Comparison of ENCODE assay signal across 14 cellular contexts in genomic region chr9:12759767-12760166, GRCh38. TPM values are rescaled to one million over a fixed set of nuclear protein-coding genes. Genes with fewer than 3 reads are reported as not detected.
DNase-seq lines count a peak whose midpoint lies in the region; ATAC-seq and TF ChIP-seq lines count a peak whose summit lies in the region.
"Had no signal": no experiment of that assay in that cellular context is flagged by ENCODE, and none has a peak within 500 bp of the region (broad histone marks: within the 10 kb centered on the region; RNA-seq: fewer than 3 reads in every experiment).

No MANE protein-coding gene starts in this region.

- H3K27me3 ChIP-seq in breast epithelium (no peaks in the 10 kb centered on the region), mammary epithelial cell (ENCODE audit: insufficient read depth, low read length) (no peaks in the 10 kb centered on the region), left lung (no peaks in the 10 kb centered on the region), upper lobe of left lung (no peaks in the 10 kb centered on the region)
- H3K27me3 ChIP-seq: adrenal gland, uterus had no signal

- CTCF ChIA-PET in MCF 10A (lab: Yijun Ruan, JAX) (no interaction called here), mammary epithelial cell (lab: Charles Lee; ENCODE audit: low non-redundant PET) (no interaction called here), GM10248 (lab: Yijun Ruan, JAX) (interaction anchor here (0.9 to 1.1 kb wide), 2 partner anchors 16 to 60 kb away, joined by 3 read pairs; no protein-coding TSS in a partner anchor)

- H3K27ac ChIP-seq in breast epithelium = no peak overlapping the region
- no peak overlapping the region for H3K27ac ChIP-seq in mammary epithelial cell (ENCODE audit: insufficient read depth, low read depth, low read length)
- peak overlapping the region in 1 of 2 donors; percentile 39 for H3K27ac ChIP-seq in left lung
- H3K27ac ChIP-seq in upper lobe of left lung = peak overlapping the region in 2 of 4 donors; percentile 30 to 31
- H3K27ac ChIP-seq: adrenal gland, HL-60, skin epidermis, uterus, WERI-Rb-1 had no signal

- peak overlapping the region; percentile 78 for H3K27ac Mint-ChIP-seq in MCF 10A (ENCODE audit: low read depth, unreplicated experiment)
- H3K27ac Mint-ChIP-seq: natural killer cell treated with Interleukin-12 subunit alpha and Interleukin-12 subunit beta and Interleukin-15 and Interleukin-18, amount 100 ng/mL, for 72 hours had no signal

- H3K4me3 ChIP-seq in breast epithelium (no peak overlapping the region), mammary epithelial cell (replicated peaks in 1 of 3; ENCODE audit: insufficient read depth in 1 of 3, low read depth in 2 of 3, low read length in 3 of 3) (no peak overlapping the region), left lung (no peak overlapping the region), upper lobe of left lung (no peak overlapping the region)
- H3K4me3 ChIP-seq: adrenal gland, skin epidermis, uterus had no signal

- no peaks in the 10 kb centered on the region for H3K4me1 ChIP-seq in breast epithelium
- no peaks in the 10 kb centered on the region for H3K4me1 ChIP-seq in mammary epithelial cell (ENCODE audit: insufficient read depth, low read length)
- H3K4me1 ChIP-seq in left lung = peaks cover 0 to 4% of the 10 kb centered on the region in 2 donors
- H3K4me1 ChIP-seq in upper lobe of left lung = peaks cover 0 to 5% (median 0%) of the 10 kb centered on the region in 4 donors
- H3K4me1 ChIP-seq: adrenal gland, uterus had no signal

- H3K27me3 Mint-ChIP-seq in MCF 10A (ENCODE audit: insufficient read depth, unreplicated experiment) = no peaks in the 10 kb centered on the region
- H3K27me3 Mint-ChIP-seq: natural killer cell treated with Interleukin-12 subunit alpha and Interleukin-12 subunit beta and Interleukin-15 and Interleukin-18, amount 100 ng/mL, for 72 hours had no signal

- no TSS peak for BruUV-seq in MCF 10A (replicated peaks; lab: Mats Ljungman, UMichigan)
- no TSS peak for BruUV-seq in mammary epithelial cell (replicated peaks; lab: Mats Ljungman, UMichigan)

- POLR2A ChIA-PET in MCF 10A (lab: Yijun Ruan, JAX) (interaction anchor here (0.6 to 1.4 kb wide), 4 partner anchors 11 to 1259 kb away, joined by 3 to 7 read pairs (median 4); no protein-coding TSS in a partner anchor), GM10248 (lab: Yijun Ruan, JAX) (no interaction called here)

- no peaks in the 10 kb centered on the region for H3K9me3 Mint-ChIP-seq in MCF 10A (ENCODE audit: unreplicated experiment)

- no peaks in the 10 kb centered on the region for H3K79me2 ChIP-seq in mammary epithelial cell (ENCODE audit: insufficient read depth, low read length)

- no peaks in the 10 kb centered on the region for H3K9me3 ChIP-seq in breast epithelium
- no peaks in the 10 kb centered on the region for H3K9me3 ChIP-seq in mammary epithelial cell (replicated peaks; ENCODE audit: insufficient read depth, low read length)
- no peaks in the 10 kb centered on the region for H3K9me3 ChIP-seq in left lung
- no peaks in the 10 kb centered on the region for H3K9me3 ChIP-seq in upper lobe of left lung
- H3K9me3 ChIP-seq: adrenal gland, uterus had no signal

- intact Hi-C loops in MCF 10A (cut with micrococcal nuclease) = no loop called here
- intact Hi-C loops in breast epithelium (cut with DNase I; ENCODE audit: low total_unique reads) = no loop called here
- intact Hi-C loops in mammary epithelial cell (cut with micrococcal nuclease) = no loop called here
- intact Hi-C loops in left lung (cut with DNase I) = no loop called here

- H3K9ac ChIP-seq in mammary epithelial cell (ENCODE audit: insufficient read depth, low read length) = no peak overlapping the region

- no peak overlapping the region for H2AFZ ChIP-seq in mammary epithelial cell (ENCODE audit: low read depth, low read length)

- peaks cover 9% of the 10 kb centered on the region for H3K4me1 Mint-ChIP-seq in MCF 10A (ENCODE audit: insufficient read depth, unreplicated experiment)

- peak in 1 of 4 donors; percentile 88 for TF ChIP-seq EP300 in upper lobe of left lung (IDR thresholded peaks at IDR 0.05)

- H3K4me3 Mint-ChIP-seq in MCF 10A (ENCODE audit: unreplicated experiment) = no peak overlapping the region
- H3K4me3 Mint-ChIP-seq: natural killer cell treated with Interleukin-12 subunit alpha and Interleukin-12 subunit beta and Interleukin-15 and Interleukin-18, amount 100 ng/mL, for 72 hours had no signal

- TF ChIP-seq CTCF in MCF 10A (IDR thresholded peaks at IDR 0.05; ENCODE audit: unreplicated experiment) = no peak
- TF ChIP-seq CTCF in breast epithelium (IDR thresholded peaks at IDR 0.05) = no peak
- TF ChIP-seq CTCF in mammary epithelial cell (conservative IDR thresholded peaks at IDR 0.05 in 1 of 2, IDR thresholded peaks at IDR 0.05 in 1 of 2; ENCODE audit: extremely low read depth in 1 of 2, insufficient read depth in 1 of 2, low read depth in 1 of 2, low read length in 2 of 2) = no peak
- TF ChIP-seq CTCF in left lung (IDR thresholded peaks at IDR 0.05) = no peak
- TF ChIP-seq CTCF in upper lobe of left lung (IDR thresholded peaks at IDR 0.05) = no peak
- TF ChIP-seq CTCF in GM10248 (IDR thresholded peaks at IDR 0.05; ENCODE audit: control extremely low read depth, extremely low read depth, low read depth, missing control alignments) = no peak

- DNase-seq in MCF 10A (ENCODE audit: unreplicated experiment) (peak; percentile 44), breast epithelium (ENCODE audit: low spot score in 2 of 2) (no peak), mammary epithelial cell (peak; percentile 42), left lung (no peak), upper lobe of left lung (no peak), COLO668 (lab: John Stamatoyannopoulos, UW; ENCODE audit: unreplicated experiment) (no peak), GM10248 (ENCODE audit: extremely low spot score) (no peak)
- DNase-seq: adrenal gland, uterus, WERI-Rb-1 had no signal

- WGBS in mammary epithelial cell (ENCODE audit: low coverage, missing lambda C conversion rate) = 80% methylated on average over 1 of the region's 1 CpG
- WGBS in upper lobe of left lung, 2 donors = 35 to 45% methylated on average over 1 of the region's 1 CpG

- no peaks in the 10 kb centered on the region for H3K36me3 ChIP-seq in breast epithelium
- no peaks in the 10 kb centered on the region for H3K36me3 ChIP-seq in mammary epithelial cell (ENCODE audit: insufficient read depth, low read length)
- H3K36me3 ChIP-seq in left lung = no peaks in the 10 kb centered on the region
- H3K36me3 ChIP-seq in upper lobe of left lung = no peaks in the 10 kb centered on the region
- H3K36me3 ChIP-seq: adrenal gland, uterus, WERI-Rb-1 had no signal

- dilution Hi-C loops in mammary epithelial cell (cut with HindIII; ENCODE audit: low sequenced_read_pairs) = no loop called here

- in situ Hi-C loops in mammary epithelial cell (cut with MboI; ENCODE audit: low sequenced_read_pairs in 2 of 2) = no loop called here

- no peaks in the 10 kb centered on the region for H4K20me1 ChIP-seq in mammary epithelial cell (ENCODE audit: insufficient read depth, low read length)

- peaks cover 12% of the 10 kb centered on the region for H3K36me3 Mint-ChIP-seq in MCF 10A (ENCODE audit: insufficient read depth, unreplicated experiment)
- H3K36me3 Mint-ChIP-seq: natural killer cell treated with Interleukin-12 subunit alpha and Interleukin-12 subunit beta and Interleukin-15 and Interleukin-18, amount 100 ng/mL, for 72 hours had no signal

- no peak overlapping the region for H3K4me2 ChIP-seq in mammary epithelial cell (ENCODE audit: insufficient read depth, low read depth, low read length)

- ATAC-seq in left lung = peak; percentile 95
- ATAC-seq in upper lobe of left lung (ENCODE audit: low FRiP score in 2 of 2) = peak; percentile 39 to 65
- no peak for ATAC-seq in GM18870 (IDR thresholded peaks at IDR 0.05; ENCODE audit: unreplicated experiment)
- ATAC-seq: natural killer cell treated with Interleukin-12 subunit alpha and Interleukin-12 subunit beta and Interleukin-15 and Interleukin-18, amount 100 ng/mL, for 72 hours had no signal

- TF ChIP-seq POLR2A in breast epithelium (IDR thresholded peaks at IDR 0.05) (no peak), upper lobe of left lung (IDR thresholded peaks at IDR 0.05) (no peak)

RNA-seq across cellular contexts. Expression of gene LURAP1L, which starts 15.1 kb away (rescaled TPM):
- 59.2 and 80.4 TPM in 2 replicates for total RNA-seq in MCF 10A (2022)
- 10 to 100 TPM; 12.3 to 25.2 (median 24.1) TPM for total RNA-seq in breast epithelium
- total RNA-seq in mammary epithelial cell = 10 to 100 TPM; 52.9 to 57.8 TPM
- 16.6 TPM for polyA plus RNA-seq in mammary epithelial cell
- 20.7 TPM for polyA minus RNA-seq in mammary epithelial cell
- total RNA-seq in left lung = 10 to 100 TPM; 37.7 to 37.8 TPM
- 10 to 100 TPM; 25.4 to 59.7 (median 33.6) TPM for total RNA-seq in upper lobe of left lung
- total RNA-seq: natural killer cell treated with Interleukin-12 subunit alpha and Interleukin-12 subunit beta and Interleukin-15 and Interleukin-18, amount 100 ng/mL, for 72 hours had no signal

Comparison
In these comparisons a context has a peak if more than half of its experiments do, and no peak if none do; other contexts are left out.
1. DNase-seq: peak in MCF 10A (single experiment) and mammary epithelial cell (single experiment); none in breast epithelium (0 of 2), left lung (0 of 2), upper lobe of left lung (0 of 2), COLO668 (single experiment) and GM10248 (single experiment).